Comparison of ENCODE assay signal across 1 cellular context in the genomic region with DNA sequence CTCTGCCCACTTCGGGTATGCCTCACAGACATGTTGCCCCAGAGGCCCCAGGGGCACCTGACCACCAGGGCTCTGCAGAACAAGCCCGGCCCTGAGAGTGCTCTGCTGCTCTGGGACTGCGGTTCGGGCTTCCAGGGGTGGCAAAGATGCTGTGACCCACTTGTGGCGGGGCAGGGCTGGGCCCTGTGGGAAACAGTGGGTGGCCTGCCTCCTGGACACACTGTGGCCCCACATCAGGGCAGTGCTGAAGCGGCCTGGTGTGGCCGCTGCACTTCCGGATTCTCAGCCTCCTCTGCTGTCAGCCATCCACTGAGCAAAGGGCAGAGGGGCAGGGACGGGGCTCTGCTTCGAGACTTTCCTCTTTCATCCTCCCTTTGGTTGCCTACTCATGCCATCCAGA.
TF ChIP-seq lines count a peak whose summit lies in the region.

No MANE protein-coding gene starts in this region.

TF ChIP-seq in HepG2, 621 proteins besides CTCF, POLR2A, EP300 and RAD21 (continued from another document):
- TF ChIP-seq, protein P1, sequence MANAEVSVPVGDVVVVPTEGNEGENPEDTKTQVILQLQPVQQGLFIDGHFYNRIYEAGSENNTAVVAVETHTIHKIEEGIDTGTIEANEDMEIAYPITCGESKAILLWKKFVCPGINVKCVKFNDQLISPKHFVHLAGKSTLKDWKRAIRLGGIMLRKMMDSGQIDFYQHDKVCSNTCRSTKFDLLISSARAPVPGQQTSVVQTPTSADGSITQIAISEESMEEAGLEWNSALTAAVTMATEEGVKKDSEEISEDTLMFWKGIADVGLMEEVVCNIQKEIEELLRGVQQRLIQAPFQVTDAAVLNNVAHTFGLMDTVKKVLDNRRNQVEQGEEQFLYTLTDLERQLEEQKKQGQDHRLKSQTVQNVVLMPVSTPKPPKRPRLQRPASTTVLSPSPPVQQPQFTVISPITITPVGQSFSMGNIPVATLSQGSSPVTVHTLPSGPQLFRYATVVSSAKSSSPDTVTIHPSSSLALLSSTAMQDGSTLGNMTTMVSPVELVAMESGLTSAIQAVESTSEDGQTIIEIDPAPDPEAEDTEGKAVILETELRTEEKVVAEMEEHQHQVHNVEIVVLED (CRISPR knock-in tag; IDR thresholded peaks at IDR 0.05; ENCODE audit: borderline replicate concordance), result 0 out of 2 replicates have a peak, but pooled peaks have one; percentile 19
- no peak for TF ChIP-seq ZNF766 (CRISPR knock-in tag; IDR thresholded peaks at IDR 0.05; ENCODE audit: borderline replicate concordance)
- TF ChIP-seq, protein P2, sequence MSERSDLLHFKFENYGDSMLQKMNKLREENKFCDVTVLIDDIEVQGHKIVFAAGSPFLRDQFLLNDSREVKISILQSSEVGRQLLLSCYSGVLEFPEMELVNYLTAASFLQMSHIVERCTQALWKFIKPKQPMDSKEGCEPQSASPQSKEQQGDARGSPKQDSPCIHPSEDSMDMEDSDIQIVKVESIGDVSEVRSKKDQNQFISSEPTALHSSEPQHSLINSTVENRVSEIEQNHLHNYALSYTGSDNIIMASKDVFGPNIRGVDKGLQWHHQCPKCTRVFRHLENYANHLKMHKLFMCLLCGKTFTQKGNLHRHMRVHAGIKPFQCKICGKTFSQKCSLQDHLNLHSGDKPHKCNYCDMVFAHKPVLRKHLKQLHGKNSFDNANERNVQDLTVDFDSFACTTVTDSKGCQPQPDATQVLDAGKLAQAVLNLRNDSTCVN (CRISPR knock-in tag; IDR thresholded peaks at IDR 0.05; ENCODE audit: borderline replicate concordance), result 0 out of 2 replicates have a peak, but pooled peaks have one; percentile 8
- peak; percentile 61 for TF ChIP-seq HNF4A (CRISPR knock-in tag; IDR thresholded peaks at IDR 0.05)
- TF ChIP-seq POLR2G (IDR thresholded peaks at IDR 0.05; ENCODE audit: low read depth, low read length), result peak; percentile 55; the same call in 1 of the 2 replicates
- TF ChIP-seq ZNF563 (CRISPR knock-in tag; IDR thresholded peaks at IDR 0.05), result peak; percentile 34; the same call in 1 of the 2 replicates
- TF ChIP-seq SP4 (CRISPR knock-in tag; IDR thresholded peaks at IDR 0.05), result no peak
- TF ChIP-seq, protein P3, sequence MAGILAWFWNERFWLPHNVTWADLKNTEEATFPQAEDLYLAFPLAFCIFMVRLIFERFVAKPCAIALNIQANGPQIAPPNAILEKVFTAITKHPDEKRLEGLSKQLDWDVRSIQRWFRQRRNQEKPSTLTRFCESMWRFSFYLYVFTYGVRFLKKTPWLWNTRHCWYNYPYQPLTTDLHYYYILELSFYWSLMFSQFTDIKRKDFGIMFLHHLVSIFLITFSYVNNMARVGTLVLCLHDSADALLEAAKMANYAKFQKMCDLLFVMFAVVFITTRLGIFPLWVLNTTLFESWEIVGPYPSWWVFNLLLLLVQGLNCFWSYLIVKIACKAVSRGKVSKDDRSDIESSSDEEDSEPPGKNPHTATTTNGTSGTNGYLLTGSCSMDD (CRISPR knock-in tag; IDR thresholded peaks at IDR 0.05), result no peak
- peak; percentile 88 for TF ChIP-seq ZNF292 (CRISPR knock-in tag; IDR thresholded peaks at IDR 0.05; ENCODE audit: borderline replicate concordance, low read depth)
- TF ChIP-seq, protein P4, sequence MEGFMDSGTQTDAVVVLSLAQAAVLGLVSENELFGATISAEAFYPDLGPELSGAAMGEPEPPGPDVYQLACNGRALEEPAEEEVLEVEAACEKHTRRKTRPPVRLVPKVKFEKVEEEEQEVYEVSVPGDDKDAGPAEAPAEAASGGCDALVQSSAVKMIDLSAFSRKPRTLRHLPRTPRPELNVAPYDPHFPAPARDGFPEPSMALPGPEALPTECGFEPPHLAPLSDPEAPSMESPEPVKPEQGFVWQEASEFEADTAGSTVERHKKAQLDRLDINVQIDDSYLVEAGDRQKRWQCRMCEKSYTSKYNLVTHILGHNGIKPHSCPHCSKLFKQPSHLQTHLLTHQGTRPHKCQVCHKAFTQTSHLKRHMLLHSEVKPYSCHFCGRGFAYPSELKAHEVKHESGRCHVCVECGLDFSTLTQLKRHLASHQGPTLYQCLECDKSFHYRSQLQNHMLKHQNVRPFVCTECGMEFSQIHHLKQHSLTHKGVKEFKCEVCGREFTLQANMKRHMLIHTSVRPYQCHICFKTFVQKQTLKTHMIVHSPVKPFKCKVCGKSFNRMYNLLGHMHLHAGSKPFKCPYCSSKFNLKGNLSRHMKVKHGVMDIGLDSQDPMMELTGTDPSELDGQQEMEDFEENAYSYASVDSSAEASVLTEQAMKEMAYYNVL (CRISPR knock-in tag; IDR thresholded peaks at IDR 0.05; ENCODE audit: borderline replicate concordance), result no peak
- TF ChIP-seq THAP11 (CRISPR knock-in tag; IDR thresholded peaks at IDR 0.05), result peak; percentile 21; the same call in 1 of the 2 replicates
- peak; percentile 82 for TF ChIP-seq ETV5 (CRISPR knock-in tag; IDR thresholded peaks at IDR 0.05; ENCODE audit: borderline replicate concordance)
- TF ChIP-seq ZNF30 (CRISPR knock-in tag; IDR thresholded peaks at IDR 0.05), result no peak
- peak; percentile 39; the same call in 1 of the 2 replicates for TF ChIP-seq ZMYM4 (CRISPR knock-in tag; IDR thresholded peaks at IDR 0.05)
- peak; percentile 21; the same call in 1 of the 2 replicates for TF ChIP-seq POLR2AphosphoS5 (IDR thresholded peaks at IDR 0.05; ENCODE audit: low read depth, low read length)
- TF ChIP-seq, protein P5, sequence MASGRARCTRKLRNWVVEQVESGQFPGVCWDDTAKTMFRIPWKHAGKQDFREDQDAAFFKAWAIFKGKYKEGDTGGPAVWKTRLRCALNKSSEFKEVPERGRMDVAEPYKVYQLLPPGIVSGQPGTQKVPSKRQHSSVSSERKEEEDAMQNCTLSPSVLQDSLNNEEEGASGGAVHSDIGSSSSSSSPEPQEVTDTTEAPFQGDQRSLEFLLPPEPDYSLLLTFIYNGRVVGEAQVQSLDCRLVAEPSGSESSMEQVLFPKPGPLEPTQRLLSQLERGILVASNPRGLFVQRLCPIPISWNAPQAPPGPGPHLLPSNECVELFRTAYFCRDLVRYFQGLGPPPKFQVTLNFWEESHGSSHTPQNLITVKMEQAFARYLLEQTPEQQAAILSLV (CRISPR knock-in tag; IDR thresholded peaks at IDR 0.05; ENCODE audit: borderline replicate concordance), result peak; percentile 35; the same call in 1 of the 2 replicates
- TF ChIP-seq LCORL (IDR thresholded peaks at IDR 0.05), result no peak
- TF ChIP-seq LCORL (CRISPR knock-in tag; IDR thresholded peaks at IDR 0.05), result peak; percentile 57
